Comparison of ENCODE assay signal across 3 cellular contexts in the genomic region with DNA sequence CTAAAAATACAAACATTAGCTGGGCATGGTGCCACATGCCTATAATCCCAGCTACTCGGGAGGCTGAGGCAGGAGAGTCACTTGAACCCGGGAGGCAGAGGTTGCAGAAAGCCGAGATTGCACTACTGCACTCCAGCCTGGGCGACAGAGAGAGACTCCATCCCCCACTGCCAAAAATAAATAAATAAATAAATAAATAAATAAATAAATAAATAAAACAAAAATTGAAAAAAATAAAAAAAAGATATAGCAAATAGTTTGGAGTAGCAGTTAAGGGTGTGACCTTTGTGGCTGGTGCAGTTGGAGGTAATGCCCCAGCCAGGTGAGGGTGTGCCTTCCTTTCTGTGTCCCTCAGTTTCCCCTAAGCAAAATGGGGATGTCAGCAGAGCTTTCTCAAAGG. TPM values are rescaled to one million over a fixed set of nuclear protein-coding genes. Genes with fewer than 3 reads are reported as not detected.
"Had no signal": no experiment of that assay in that cellular context is flagged by ENCODE, and none has a peak within 500 bp of the region (broad histone marks: within the 10 kb centered on the region; RNA-seq: fewer than 3 reads in every experiment).

No MANE protein-coding gene starts in this region.

RNA-seq across cellular contexts. Expression of gene P2RY8, which starts 14.1 kb away (rescaled TPM):
- total RNA-seq: foreskin keratinocyte, kidney epithelial cell, osteoblast had no signal
- polyA plus RNA-seq: foreskin keratinocyte had no signal
